Comparison of ENCODE assay signal across 8 cellular contexts in genomic region chr17:29390856-29391631, GRCh38. TPM values are rescaled to one million over a fixed set of nuclear protein-coding genes. Genes with fewer than 3 reads are reported as not detected.
DNase-seq lines count a peak whose midpoint lies in the region; ATAC-seq and TF ChIP-seq lines count a peak whose summit lies in the region.

No MANE protein-coding gene starts in this region.

- no peak for DNase-seq in astrocyte of the cerebellum (ENCODE audit: low read depth)
- DNase-seq in sciatic nerve (ENCODE audit: low spot score) = peak; percentile 66
- DNase-seq in effector CD4-positive, alpha-beta T cell = no peak
- no peak for DNase-seq in NCI-H187 (lab: John Stamatoyannopoulos, UW)

- peaks cover 58% of the 10 kb centered on the region for H3K79me2 ChIP-seq in OCI-LY3 (ENCODE audit: low read length)

- TF ChIP-seq CTCF in OCI-LY3 (IDR thresholded peaks at IDR 0.05; ENCODE audit: low read depth, low read length) = no peak
- no peak for TF ChIP-seq CTCF in astrocyte of the cerebellum (IDR thresholded peaks at IDR 0.05; ENCODE audit: low read depth, low read length, missing control alignments)

- H3K27me3 ChIP-seq in OCI-LY3 (ENCODE audit: low read depth, low read length) = no peaks in the 10 kb centered on the region

- no peaks in the 10 kb centered on the region for H3K36me3 ChIP-seq in OCI-LY3 (replicated peaks; ENCODE audit: low read depth, low read length)

- intact Hi-C loops in sciatic nerve (cut with DNase I) = no loop called here

- peak overlapping the region; percentile 96 for H3K9ac ChIP-seq in OCI-LY3 (ENCODE audit: low read length)

- H4K20me1 ChIP-seq in OCI-LY3 (ENCODE audit: insufficient read depth, low read length) = peaks cover 30% of the 10 kb centered on the region

- no peak overlapping the region for H2AFZ ChIP-seq in OCI-LY3 (ENCODE audit: low read depth, low read length)

- H3K4me3 ChIP-seq in GM08714 (ENCODE audit: low read length) (peak overlapping the region; percentile 98), OCI-LY3 (ENCODE audit: low read length) (peak overlapping the region; percentile 99), astrocyte of the cerebellum (ENCODE audit: low read depth, low read length) (peak overlapping the region; percentile 92), iPS-11a (ENCODE audit: low read depth, low read length) (peak overlapping the region; percentile 93)

- H3K9me3 ChIP-seq in OCI-LY3 (ENCODE audit: insufficient read depth, low read length) = no peaks in the 10 kb centered on the region

- in situ Hi-C loops in astrocyte of the cerebellum (cut with HindIII; ENCODE audit: low sequenced_read_pairs) = no loop called here

- H3K27ac ChIP-seq in OCI-LY3 (ENCODE audit: low read length) = peak overlapping the region; percentile 47

- ATAC-seq in HG02678 (IDR thresholded peaks at IDR 0.05; ENCODE audit: unreplicated experiment) (peak; percentile 11), sciatic nerve (peak; percentile 3)

- H3K4me1 ChIP-seq in OCI-LY3 (ENCODE audit: low read length) = peaks cover 20% of the 10 kb centered on the region

- peak overlapping the region; percentile 97 for H3K4me2 ChIP-seq in OCI-LY3 (ENCODE audit: low read length)

RNA-seq across cellular contexts. Expression of gene TAOK1, which starts 0.9 kb away (rescaled TPM):
- total RNA-seq in sciatic nerve = 101 TPM
